ENCODE assay signal across 34 cellular contexts in genomic region chr6:38882157-38882556, GRCh38.
"Had no signal": no experiment of that assay in that cellular context is flagged by ENCODE, and none has a peak within 500 bp of the region (broad histone marks: within the 10 kb centered on the region; RNA-seq: fewer than 3 reads in every experiment).

No MANE protein-coding gene starts in this region.

- H3K36me3 ChIP-seq: MG63 had no signal

- H3K4me3 ChIP-seq: MG63 had no signal

- DNase-seq: Karpas-422, Kasumi-1, MG63, MM.1S, MV-4-11, NCI-H1048, NCI-H1092, NCI-H1092 treated with DMSO at 0.1 percent for 48 hours, NCI-H1105, NCI-H1105 treated with DMSO at 0.1 percent for 48 hours, NCI-H1417, NCI-H1417 treated with DMSO at 0.1 percent for 48 hours, NCI-H1436, NCI-H1436 treated with DMSO at 0.1 percent for 48 hours, NCI-H146, NCI-H1694, NCI-H1694 treated with DMSO at 0.1 percent for 48 hours, NCI-H187, NCI-H187 treated with DMSO at 0.1 percent for 48 hours, NCI-H1930, NCI-H2029, NCI-H2029 treated with DMSO at 0.1 percent for 48 hours, NCI-H2081, NCI-H2081 treated with DMSO at 0.1 percent for 48 hours, NCI-H2107, NCI-H2171, NCI-H2171 treated with DMSO at 0.1 percent for 48 hours, NCI-H2227 treated with DMSO at 0.1 percent for 48 hours, NCI-H226, NCI-H345, NCI-H446, NCI-H446 treated with DMSO at 0.1 percent for 48 hours, NCI-H510A, NCI-H510A treated with DMSO at 0.1 percent for 48 hours had no signal

- H3K9me3 ChIP-seq: MG63 had no signal
